29 cellular contexts compared by ENCODE assay signal in genomic region chr4:40347472-40347871, GRCh38.
"Had no signal": no experiment of that assay in that cellular context is flagged by ENCODE, and none has a peak within 500 bp of the region (broad histone marks: within the 10 kb centered on the region; RNA-seq: fewer than 3 reads in every experiment).

No MANE protein-coding gene starts in this region.

- DNase-seq: activated effector memory CD4-positive, alpha-beta T cell treated with anti-CD3 and anti-CD28 coated beads, Interleukin-2, amount 50 U/mL, for 16 hours; activated effector memory CD4-positive, alpha-beta T cell treated with Interleukin-2 at 50 U/mL for 16 hours; activated gamma-delta T cell; activated gamma-delta T cell treated with Interleukin-2 at 50 U/mL for 16 hours; activated naive CD4-positive, alpha-beta T cell; activated naive CD4-positive, alpha-beta T cell treated with anti-CD3 and anti-CD28 coated beads for 36 hours; activated naive CD4-positive, alpha-beta T cell treated with anti-CD3 and anti-CD28 coated beads, Interleukin-2, amount 10 ng/mL, durations not matched to agents 7 days and 5 days; activated naive CD4-positive, alpha-beta T cell treated with anti-CD3 and anti-CD28 coated beads, Interleukin-2, amount 50 U/mL, for 16 hours; activated naive CD4-positive, alpha-beta T cell treated with Interleukin-2 at 50 U/mL for 16 hours; activated naive CD8-positive, alpha-beta T cell treated with anti-CD3 and anti-CD28 coated beads for 36 hours; activated naive CD8-positive, alpha-beta T cell treated with anti-CD3 and anti-CD28 coated beads, Interleukin-2, amount 10 ng/mL, durations not matched to agents 7 days and 5 days; activated naive CD8-positive, alpha-beta T cell treated with anti-CD3 and anti-CD28 coated beads, Interleukin-2, amount 50 U/mL, for 24 hours; activated T-cell treated with anti-CD3 and anti-CD28 coated beads, Interleukin-2, amount 50 U/mL, for 24 hours; activated T-cell treated with anti-CD3 and anti-CD28 coated beads, Interleukin-2, amount 50 U/mL, for 4 hours; activated T-cell treated with anti-CD3 and anti-CD28 coated beads, Interleukin-2, amount 50 U/mL, for 48 hours; activated T-cell treated with anti-CD3 and anti-CD28 coated beads, Interleukin-2, amount 50 U/mL, for 72 hours; adrenal gland; amniotic stem cell; amygdala; anterior cingulate cortex; aorta; body of pancreas; brain microvascular endothelial cell; caudate nucleus; central memory CD4-positive, alpha-beta T cell; cerebellar nuclear complex had no signal

- H3K27ac ChIP-seq: adrenal gland, ascending aorta, body of pancreas, brain microvascular endothelial cell, breast epithelium, cardiac muscle cell had no signal

- H3K4me1 ChIP-seq: adrenal gland, ascending aorta, breast epithelium had no signal

- H3K9me3 ChIP-seq: adrenal gland, ascending aorta, body of pancreas, breast epithelium had no signal

- H3K36me3 ChIP-seq: adrenal gland, ascending aorta, brain microvascular endothelial cell, breast epithelium, cardiac muscle cell had no signal

- H3K4me3 ChIP-seq: adrenal gland, ascending aorta, body of pancreas, breast epithelium, cardiac muscle cell had no signal
